ENCODE assay signal across 1 cellular context in the genomic region with DNA sequence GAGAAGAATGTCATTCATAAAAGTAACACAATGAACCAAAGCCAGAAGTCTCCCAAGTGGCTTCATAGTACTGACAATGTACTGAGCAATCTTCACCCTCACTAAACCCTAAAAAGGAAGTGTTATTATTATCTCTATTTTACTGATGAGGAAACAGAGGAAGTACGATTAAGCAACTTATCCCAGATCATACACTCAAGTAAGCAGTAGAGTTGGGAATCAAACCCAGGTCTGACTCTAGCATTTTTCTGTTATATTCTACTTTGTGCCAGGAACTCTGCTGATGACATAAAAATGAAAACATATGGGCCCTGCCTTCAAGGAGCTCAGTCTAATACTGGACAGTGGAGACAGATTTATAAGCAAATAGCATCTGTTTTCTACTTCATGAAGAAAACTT.
TF ChIP-seq lines count a peak whose summit lies in the region.

No MANE protein-coding gene starts in this region.

TF ChIP-seq in HepG2, 621 proteins besides CTCF, POLR2A, EP300 and RAD21 (continued from another document):
- TF ChIP-seq, protein P1, sequence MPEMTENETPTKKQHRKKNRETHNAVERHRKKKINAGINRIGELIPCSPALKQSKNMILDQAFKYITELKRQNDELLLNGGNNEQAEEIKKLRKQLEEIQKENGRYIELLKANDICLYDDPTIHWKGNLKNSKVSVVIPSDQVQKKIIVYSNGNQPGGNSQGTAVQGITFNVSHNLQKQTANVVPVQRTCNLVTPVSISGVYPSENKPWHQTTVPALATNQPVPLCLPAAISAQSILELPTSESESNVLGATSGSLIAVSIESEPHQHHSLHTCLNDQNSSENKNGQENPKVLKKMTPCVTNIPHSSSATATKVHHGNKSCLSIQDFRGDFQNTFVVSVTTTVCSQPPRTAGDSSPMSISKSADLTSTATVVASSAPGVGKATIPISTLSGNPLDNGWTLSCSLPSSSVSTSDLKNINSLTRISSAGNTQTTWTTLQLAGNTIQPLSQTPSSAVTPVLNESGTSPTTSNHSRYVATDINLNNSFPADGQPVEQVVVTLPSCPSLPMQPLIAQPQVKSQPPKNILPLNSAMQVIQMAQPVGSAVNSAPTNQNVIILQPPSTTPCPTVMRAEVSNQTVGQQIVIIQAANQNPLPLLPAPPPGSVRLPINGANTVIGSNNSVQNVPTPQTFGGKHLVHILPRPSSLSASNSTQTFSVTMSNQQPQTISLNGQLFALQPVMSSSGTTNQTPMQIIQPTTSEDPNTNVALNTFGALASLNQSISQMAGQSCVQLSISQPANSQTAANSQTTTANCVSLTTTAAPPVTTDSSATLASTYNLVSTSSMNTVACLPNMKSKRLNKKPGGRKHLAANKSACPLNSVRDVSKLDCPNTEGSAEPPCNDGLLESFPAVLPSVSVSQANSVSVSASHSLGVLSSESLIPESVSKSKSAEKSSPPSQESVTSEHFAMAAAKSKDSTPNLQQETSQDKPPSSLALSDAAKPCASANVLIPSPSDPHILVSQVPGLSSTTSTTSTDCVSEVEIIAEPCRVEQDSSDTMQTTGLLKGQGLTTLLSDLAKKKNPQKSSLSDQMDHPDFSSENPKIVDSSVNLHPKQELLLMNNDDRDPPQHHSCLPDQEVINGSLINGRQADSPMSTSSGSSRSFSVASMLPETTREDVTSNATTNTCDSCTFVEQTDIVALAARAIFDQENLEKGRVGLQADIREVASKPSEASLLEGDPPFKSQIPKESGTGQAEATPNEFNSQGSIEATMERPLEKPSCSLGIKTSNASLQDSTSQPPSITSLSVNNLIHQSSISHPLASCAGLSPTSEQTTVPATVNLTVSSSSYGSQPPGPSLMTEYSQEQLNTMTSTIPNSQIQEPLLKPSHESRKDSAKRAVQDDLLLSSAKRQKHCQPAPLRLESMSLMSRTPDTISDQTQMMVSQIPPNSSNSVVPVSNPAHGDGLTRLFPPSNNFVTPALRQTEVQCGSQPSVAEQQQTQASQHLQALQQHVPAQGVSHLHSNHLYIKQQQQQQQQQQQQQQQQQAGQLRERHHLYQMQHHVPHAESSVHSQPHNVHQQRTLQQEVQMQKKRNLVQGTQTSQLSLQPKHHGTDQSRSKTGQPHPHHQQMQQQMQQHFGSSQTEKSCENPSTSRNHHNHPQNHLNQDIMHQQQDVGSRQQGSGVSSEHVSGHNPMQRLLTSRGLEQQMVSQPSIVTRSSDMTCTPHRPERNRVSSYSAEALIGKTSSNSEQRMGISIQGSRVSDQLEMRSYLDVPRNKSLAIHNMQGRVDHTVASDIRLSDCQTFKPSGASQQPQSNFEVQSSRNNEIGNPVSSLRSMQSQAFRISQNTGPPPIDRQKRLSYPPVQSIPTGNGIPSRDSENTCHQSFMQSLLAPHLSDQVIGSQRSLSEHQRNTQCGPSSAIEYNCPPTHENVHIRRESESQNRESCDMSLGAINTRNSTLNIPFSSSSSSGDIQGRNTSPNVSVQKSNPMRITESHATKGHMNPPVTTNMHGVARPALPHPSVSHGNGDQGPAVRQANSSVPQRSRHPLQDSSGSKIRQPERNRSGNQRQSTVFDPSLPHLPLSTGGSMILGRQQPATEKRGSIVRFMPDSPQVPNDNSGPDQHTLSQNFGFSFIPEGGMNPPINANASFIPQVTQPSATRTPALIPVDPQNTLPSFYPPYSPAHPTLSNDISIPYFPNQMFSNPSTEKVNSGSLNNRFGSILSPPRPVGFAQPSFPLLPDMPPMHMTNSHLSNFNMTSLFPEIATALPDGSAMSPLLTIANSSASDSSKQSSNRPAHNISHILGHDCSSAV (CRISPR knock-in tag; IDR thresholded peaks at IDR 0.05; ENCODE audit: borderline replicate concordance) = no peak
- TF ChIP-seq NFKBIZ (CRISPR knock-in tag; IDR thresholded peaks at IDR 0.05) (no peak), ZFP90 (CRISPR knock-in tag; IDR thresholded peaks at IDR 0.05; ENCODE audit: borderline replicate concordance) (no peak), ZSCAN9 (CRISPR knock-in tag; IDR thresholded peaks at IDR 0.05; ENCODE audit: borderline replicate concordance) (no peak), PAF1 (CRISPR knock-in tag; IDR thresholded peaks at IDR 0.05) (no peak)
